ENCODE assay signal across 16 cellular contexts in the genomic region with DNA sequence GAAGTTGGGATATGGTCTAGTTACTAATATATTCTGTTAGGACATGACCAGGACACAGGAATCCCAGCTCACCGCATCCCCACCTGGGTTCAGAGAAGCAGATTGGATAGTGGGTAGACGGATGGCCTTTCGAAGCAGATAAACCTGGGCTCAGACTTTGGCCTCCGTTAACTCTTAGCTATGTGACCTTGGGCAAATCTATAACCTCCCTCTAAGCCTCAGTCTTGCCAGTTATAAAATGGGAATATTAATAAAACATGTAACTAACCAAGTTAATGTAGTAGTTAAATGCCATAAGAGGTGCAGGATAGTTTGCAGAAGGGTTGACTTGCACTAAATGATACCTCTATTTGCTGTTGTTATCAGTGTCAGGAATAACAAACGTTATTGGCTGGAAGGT.
DNase-seq lines count a peak whose midpoint lies in the region; ATAC-seq and TF ChIP-seq lines count a peak whose summit lies in the region.
"Had no signal": no experiment of that assay in that cellular context is flagged by ENCODE, and none has a peak within 500 bp of the region (broad histone marks: within the 10 kb centered on the region; RNA-seq: fewer than 3 reads in every experiment).

No MANE protein-coding gene starts in this region.

- H4K8ac ChIP-seq in mesenchymal stem cell (ENCODE audit: low read length), result no peak overlapping the region

- peak overlapping the region; percentile 40 for H2AK5ac ChIP-seq in mesenchymal stem cell (ENCODE audit: low read length, severe bottlenecking)

- H3K79me2 ChIP-seq in mammary epithelial cell (ENCODE audit: insufficient read depth, low read length), result no peaks in the 10 kb centered on the region

- no peak overlapping the region for H3K14ac ChIP-seq in mesenchymal stem cell (ENCODE audit: low read length in 2 of 2)

- H3K27ac ChIP-seq in mammary epithelial cell (ENCODE audit: insufficient read depth, low read depth, low read length) (no peak overlapping the region), mesenchymal stem cell (ENCODE audit: low read length, poor library complexity, severe bottlenecking) (no peak overlapping the region), testis (peak overlapping the region; percentile 36 to 59)

- H3K9me3 ChIP-seq in mammary epithelial cell (replicated peaks; ENCODE audit: insufficient read depth, low read length) (no peaks in the 10 kb centered on the region), endocrine pancreas (ENCODE audit: control insufficient read depth, low read length) (no peaks in the 10 kb centered on the region), mesenchymal stem cell (ENCODE audit: control insufficient read depth, low read length) (no peaks in the 10 kb centered on the region), testis (no peaks in the 10 kb centered on the region)
- H3K9me3 ChIP-seq: mucosa of descending colon, transverse colon had no signal

- H3K79me1 ChIP-seq in mesenchymal stem cell (replicated peaks; ENCODE audit: low read length, poor library complexity, severe bottlenecking), result no peaks in the 10 kb centered on the region

- no peak overlapping the region for H2BK5ac ChIP-seq in mesenchymal stem cell (ENCODE audit: low read depth, low read length, poor library complexity, severe bottlenecking)

- H2AFZ ChIP-seq in mammary epithelial cell (ENCODE audit: low read depth, low read length), result no peak overlapping the region
- H2AFZ ChIP-seq in mesenchymal stem cell (ENCODE audit: low read depth, low read length), result no peak overlapping the region

- H3K4me1 ChIP-seq in mammary epithelial cell (ENCODE audit: insufficient read depth, low read length) (peaks cover 32% of the 10 kb centered on the region), endocrine pancreas (ENCODE audit: control insufficient read depth, insufficient read depth, low read length) (no peaks in the 10 kb centered on the region), mesenchymal stem cell (ENCODE audit: control insufficient read depth, insufficient read depth, low read depth, low read length) (peaks cover 26% of the 10 kb centered on the region), testis (peaks cover 32% of the 10 kb centered on the region)

- CTCF ChIA-PET in MCF 10A (lab: Yijun Ruan, JAX) (interaction anchor here (0.6 to 1.0 kb wide), 2 partner anchors 40 to 185 kb away, joined by 3 to 4 read pairs; no protein-coding TSS in a partner anchor), mammary epithelial cell (lab: Charles Lee; ENCODE audit: low non-redundant PET) (no interaction called here)

- H3K36me3 Mint-ChIP-seq in MCF 10A (ENCODE audit: insufficient read depth, unreplicated experiment), result no peaks in the 10 kb centered on the region

- TF ChIP-seq POLR2A in testis (IDR thresholded peaks at IDR 0.05), result no peak

- H3K9me3 Mint-ChIP-seq in MCF 10A (ENCODE audit: unreplicated experiment), result no peaks in the 10 kb centered on the region
- H3K9me3 Mint-ChIP-seq: H9 had no signal

- H3K4me1 Mint-ChIP-seq in MCF 10A (ENCODE audit: insufficient read depth, unreplicated experiment), result peaks cover 32% of the 10 kb centered on the region

- H4K91ac ChIP-seq in mesenchymal stem cell (ENCODE audit: low read length), result peak overlapping the region; percentile 45

- no peaks in the 10 kb centered on the region for H3K36me3 ChIP-seq in mammary epithelial cell (ENCODE audit: insufficient read depth, low read length)
- no peaks in the 10 kb centered on the region for H3K36me3 ChIP-seq in endocrine pancreas (ENCODE audit: control insufficient read depth, insufficient read depth, low read length)
- H3K36me3 ChIP-seq in mesenchymal stem cell (ENCODE audit: control insufficient read depth in 1 of 2, insufficient read depth in 2 of 2, low read depth in 1 of 2, low read length in 2 of 2), result no peaks in the 10 kb centered on the region
- no peaks in the 10 kb centered on the region for H3K36me3 ChIP-seq in testis (ENCODE audit: low read depth, missing control alignments)
- H3K36me3 ChIP-seq: transverse colon had no signal

- H3K27me3 ChIP-seq in mammary epithelial cell (ENCODE audit: insufficient read depth, low read length), result no peaks in the 10 kb centered on the region
- H3K27me3 ChIP-seq in endocrine pancreas (ENCODE audit: control insufficient read depth, insufficient read depth, low read length), result no peaks in the 10 kb centered on the region
- H3K27me3 ChIP-seq in mesenchymal stem cell (ENCODE audit: control insufficient read depth in 1 of 2, insufficient read depth in 1 of 2, low read length in 2 of 2), result peaks cover 0 to 6% of the 10 kb centered on the region in 2 experiments
- H3K27me3 ChIP-seq in testis, result no peaks in the 10 kb centered on the region
- H3K27me3 ChIP-seq: transverse colon had no signal

- TF ChIP-seq CTCF in MCF 10A (IDR thresholded peaks at IDR 0.05; ENCODE audit: unreplicated experiment) (no peak), mammary epithelial cell (conservative IDR thresholded peaks at IDR 0.05 in 1 of 2, IDR thresholded peaks at IDR 0.05 in 1 of 2; ENCODE audit: extremely low read depth in 1 of 2, insufficient read depth in 1 of 2, low read depth in 1 of 2, low read length in 2 of 2) (no peak), testis (IDR thresholded peaks at IDR 0.05) (no peak)

- peak overlapping the region in 1 of 2 experiments; percentile 94 for H3K18ac ChIP-seq in mesenchymal stem cell (ENCODE audit: low read depth in 1 of 2, low read length in 2 of 2)

- H3K27ac Mint-ChIP-seq in MCF 10A (ENCODE audit: low read depth, unreplicated experiment), result peak overlapping the region; percentile 52
- H3K27ac Mint-ChIP-seq: H9 had no signal

- peak overlapping the region in 1 of 2 experiments; percentile 90 for H3K4ac ChIP-seq in mesenchymal stem cell (ENCODE audit: low read depth in 1 of 2, low read length in 2 of 2)

- H2BK120ac ChIP-seq in mesenchymal stem cell (ENCODE audit: low read depth, low read length), result no peak overlapping the region

- peak overlapping the region; percentile 73 to 98 for H2BK12ac ChIP-seq in mesenchymal stem cell (ENCODE audit: low read length in 2 of 2)

- H3K23ac ChIP-seq in mesenchymal stem cell (ENCODE audit: low read length in 2 of 2), result no peak overlapping the region

- no peak overlapping the region for H3K4me2 ChIP-seq in mammary epithelial cell (ENCODE audit: insufficient read depth, low read depth, low read length)
- H3K4me2 ChIP-seq in mesenchymal stem cell (ENCODE audit: low read length, poor library complexity, severe bottlenecking), result no peak overlapping the region

- H3K9ac ChIP-seq in mammary epithelial cell (ENCODE audit: insufficient read depth, low read length) (no peak overlapping the region), endocrine pancreas (ENCODE audit: control insufficient read depth, insufficient read depth, low read length) (no peak overlapping the region), mesenchymal stem cell (ENCODE audit: low read length) (no peak overlapping the region)

- POLR2A ChIA-PET in MCF 10A (lab: Yijun Ruan, JAX), result no interaction called here

- 100% methylated on average over 5 of the region's 5 CpGs for WGBS in mammary epithelial cell (ENCODE audit: low coverage, missing lambda C conversion rate)
- 93% methylated on average over 5 of the region's 5 CpGs for WGBS in mesenchymal stem cell
- 61 to 68% methylated on average over 5 of the region's 5 CpGs for WGBS in testis, 2 donors

- DNase-seq in MCF 10A (ENCODE audit: unreplicated experiment), result no peak
- DNase-seq in mammary epithelial cell, result no peak
- DNase-seq in mesenchymal stem cell, result no peak
- no peak for DNase-seq in testis
- DNase-seq in epidermal melanocyte (ENCODE audit: insufficient read length, low spot score), result no peak
- no peak for DNase-seq in posterior vena cava (ENCODE audit: low spot score)
- DNase-seq: 8988T; activated CD4-positive, alpha-beta T cell treated with anti-CD3 and anti-CD28 coated beads, Interleukin-2, amount 50 U/mL, for 4 hours; activated naive CD4-positive, alpha-beta T cell treated with anti-CD3 and anti-CD28 coated beads, Interleukin-2, amount 50 U/mL, for 16 hours; activated T-cell treated with anti-CD3 and anti-CD28 coated beads for 4 hours; H9; mucosa of descending colon; NCI-H1105 had no signal

- intact Hi-C loops in MCF 10A (cut with micrococcal nuclease) (no loop called here), mammary epithelial cell (cut with micrococcal nuclease) (no loop called here), testis (cut with DNase I; ENCODE audit: low total_unique reads) (no loop called here), posterior vena cava (cut with DNase I) (loop anchor here in 1 of 2 donors (10.0 kb wide), 1 partner anchor 182 kb away; no protein-coding TSS in a partner anchor)

- dilution Hi-C loops in mammary epithelial cell (cut with HindIII; ENCODE audit: low sequenced_read_pairs), result no loop called here

- no peak overlapping the region for H3K4me3 Mint-ChIP-seq in MCF 10A (ENCODE audit: unreplicated experiment)
- H3K4me3 Mint-ChIP-seq: H9 had no signal

- in situ Hi-C loops in mammary epithelial cell (cut with MboI; ENCODE audit: low sequenced_read_pairs in 2 of 2), result no loop called here

- no peaks in the 10 kb centered on the region for H4K20me1 ChIP-seq in mammary epithelial cell (ENCODE audit: insufficient read depth, low read length)

- H2BK15ac ChIP-seq in mesenchymal stem cell (ENCODE audit: low read depth, poor library complexity, severe bottlenecking), result no peak overlapping the region

- H3K4me3 ChIP-seq in mammary epithelial cell (replicated peaks in 1 of 3; ENCODE audit: insufficient read depth in 1 of 3, low read depth in 2 of 3, low read length in 3 of 3) (no peak overlapping the region), endocrine pancreas (ENCODE audit: control insufficient read depth, insufficient read depth, low read length) (peak overlapping the region; percentile 9), mesenchymal stem cell (ENCODE audit: insufficient read depth in 1 of 2, low read depth in 1 of 2, low read length in 2 of 2) (no peak overlapping the region), testis (no peak overlapping the region)
- H3K4me3 ChIP-seq: mucosa of descending colon had no signal

- no TSS peak for BruUV-seq in MCF 10A (replicated peaks; lab: Mats Ljungman, UMichigan)
- BruUV-seq in mammary epithelial cell (replicated peaks; lab: Mats Ljungman, UMichigan), result no TSS peak

- H3K27me3 Mint-ChIP-seq in MCF 10A (ENCODE audit: insufficient read depth, unreplicated experiment), result no peaks in the 10 kb centered on the region

- no peak for ATAC-seq in GM18511 (IDR thresholded peaks at IDR 0.05; ENCODE audit: unreplicated experiment)

Comparison
In these comparisons a context has a peak if more than half of its experiments do, and no peak if none do; other contexts are left out.
1. H3K27ac ChIP-seq: peak in testis (2 of 2); none in mammary epithelial cell (single experiment) and mesenchymal stem cell (single experiment).